ENCODE assay signal across 36 cellular contexts in genomic region chr7:16094651-16095050, GRCh38.
"Had no signal": no experiment of that assay in that cellular context is flagged by ENCODE, and none has a peak within 500 bp of the region (broad histone marks: within the 10 kb centered on the region; RNA-seq: fewer than 3 reads in every experiment).

No MANE protein-coding gene starts in this region.

- FAIRE-seq: bronchial epithelial cell, TTC549 had no signal

- H3K4me1 Mint-ChIP-seq: activated CD4-positive, alpha-beta T cell treated with anti-CD3 and anti-CD28 coated beads, Interleukin-2, amount 10 ng/mL, durations not matched to agents 24 days and 14 days; activated naive CD4-positive, alpha-beta T cell treated with anti-CD3 and anti-CD28 coated beads, Interleukin-2, amount 10 ng/mL, durations not matched to agents 7 days and 5 days; activated naive CD4-positive, alpha-beta T cell treated with anti-CD3 and anti-CD28 coated beads, Interleukin-2, amount 50 U/mL, for 24 hours; activated naive CD8-positive, alpha-beta T cell treated with anti-CD3 and anti-CD28 coated beads, Interleukin-2, amount 10 ng/mL, durations not matched to agents 7 days and 5 days; activated naive CD8-positive, alpha-beta T cell treated with anti-CD3 and anti-CD28 coated beads, Interleukin-2, amount 50 U/mL, for 24 hours had no signal

- H3K4me3 ChIP-seq: ascending aorta had no signal

- H3K27ac ChIP-seq: ascending aorta, VCaP had no signal

- H3K36me3 Mint-ChIP-seq: activated CD4-positive, alpha-beta memory T cell treated with anti-CD3 and anti-CD28 coated beads for 36 hours; activated naive CD4-positive, alpha-beta T cell treated with anti-CD3 and anti-CD28 coated beads, Interleukin-2, amount 10 ng/mL, durations not matched to agents 7 days and 5 days; activated naive CD4-positive, alpha-beta T cell treated with anti-CD3 and anti-CD28 coated beads, Interleukin-2, amount 50 U/mL, for 24 hours; activated naive CD8-positive, alpha-beta T cell; activated naive CD8-positive, alpha-beta T cell treated with anti-CD3 and anti-CD28 coated beads, Interleukin-2, amount 10 ng/mL, durations not matched to agents 7 days and 5 days; brain had no signal

- H3K9me3 ChIP-seq: ascending aorta had no signal

- H3K27ac Mint-ChIP-seq: activated B cell treated with CpG ODN at 0.5 μM for 24 hours; activated CD4-positive, alpha-beta memory T cell treated with anti-CD3 and anti-CD28 coated beads for 36 hours; activated CD4-positive, alpha-beta T cell treated with anti-CD3 and anti-CD28 coated beads, Interleukin-2, amount 10 ng/mL, durations not matched to agents 24 days and 14 days; activated CD8-positive, alpha-beta T cell treated with anti-CD3 and anti-CD28 coated beads for 36 hours; activated naive CD4-positive, alpha-beta T cell treated with anti-CD3 and anti-CD28 coated beads, Interleukin-2, amount 10 ng/mL, durations not matched to agents 7 days and 5 days; activated naive CD4-positive, alpha-beta T cell treated with anti-CD3 and anti-CD28 coated beads, Interleukin-2, amount 50 U/mL, for 24 hours; activated naive CD8-positive, alpha-beta T cell; activated naive CD8-positive, alpha-beta T cell treated with anti-CD3 and anti-CD28 coated beads, Interleukin-2, amount 10 ng/mL, durations not matched to agents 7 days and 5 days; activated naive CD8-positive, alpha-beta T cell treated with anti-CD3 and anti-CD28 coated beads, Interleukin-2, amount 50 U/mL, for 24 hours; activated T-cell treated with anti-CD3 and anti-CD28 coated beads, Interleukin-2, amount 50 U/mL, for 72 hours; activated T-helper 1 cell treated with anti-CD3 and anti-CD28 coated beads, Interleukin-12 subunit alpha, Interleukin-12 subunit beta, Interleukin-2, Interleukin-4 antibody, amounts not matched to agents 30 ng/mL and 10 ng/mL and 1 ng/mL, durations not matched to agents 14 hours and 24 hours and 36 hours; activated T-helper 2 cell treated with anti-CD3 and anti-CD28 coated beads, Interferon-gamma antibody, Interleukin-2, Interleukin-4, amounts not matched to agents 10 μg/mL and 5 μg/mL and 100 μg/mL, durations not matched to agents 14 hours and 24 hours and 36 hours; brain; T-helper 1 cell treated with Interleukin-12 subunit alpha and Interleukin-12 subunit beta and Interleukin-4 antibody, amounts not matched to agents 30 μg/mL and 1 μg/mL, for 36 hours; T-helper 2 cell treated with Interferon-gamma antibody and Interleukin-4, amounts not matched to agents 5 μg/mL and 100 μg/mL, for 36 hours had no signal

- H3K9me3 Mint-ChIP-seq: activated B cell treated with CpG ODN at 0.5 μM for 24 hours; activated CD4-positive, alpha-beta memory T cell treated with anti-CD3 and anti-CD28 coated beads for 36 hours; activated CD4-positive, alpha-beta T cell treated with anti-CD3 and anti-CD28 coated beads, Interleukin-2, amount 10 ng/mL, durations not matched to agents 24 days and 14 days; activated CD8-positive, alpha-beta T cell treated with anti-CD3 and anti-CD28 coated beads for 36 hours; activated naive CD4-positive, alpha-beta T cell treated with anti-CD3 and anti-CD28 coated beads, Interleukin-2, amount 10 ng/mL, durations not matched to agents 7 days and 5 days; activated naive CD4-positive, alpha-beta T cell treated with anti-CD3 and anti-CD28 coated beads, Interleukin-2, amount 50 U/mL, for 24 hours; activated naive CD8-positive, alpha-beta T cell treated with anti-CD3 and anti-CD28 coated beads, Interleukin-2, amount 10 ng/mL, durations not matched to agents 7 days and 5 days; activated naive CD8-positive, alpha-beta T cell treated with anti-CD3 and anti-CD28 coated beads, Interleukin-2, amount 50 U/mL, for 24 hours; activated T-cell treated with anti-CD3 and anti-CD28 coated beads, Interleukin-2, amount 50 U/mL, for 4 hours; activated T-cell treated with anti-CD3 and anti-CD28 coated beads, Interleukin-2, amount 50 U/mL, for 72 hours; activated T-helper 1 cell treated with anti-CD3 and anti-CD28 coated beads, Interleukin-12 subunit alpha, Interleukin-12 subunit beta, Interleukin-2, Interleukin-4 antibody, amounts not matched to agents 30 ng/mL and 10 ng/mL and 1 ng/mL, durations not matched to agents 14 hours and 24 hours and 36 hours; activated T-helper 2 cell treated with anti-CD3 and anti-CD28 coated beads, Interferon-gamma antibody, Interleukin-2, Interleukin-4, amounts not matched to agents 10 μg/mL and 5 μg/mL and 100 μg/mL, durations not matched to agents 14 hours and 24 hours and 36 hours; brain; T-helper 1 cell treated with Interleukin-12 subunit alpha and Interleukin-12 subunit beta and Interleukin-4 antibody, amounts not matched to agents 30 μg/mL and 1 μg/mL, for 36 hours; T-helper 2 cell treated with Interferon-gamma antibody and Interleukin-4, amounts not matched to agents 5 μg/mL and 100 μg/mL, for 36 hours had no signal

- H3K27me3 ChIP-seq: ascending aorta had no signal

- H3K4me3 Mint-ChIP-seq: activated B cell treated with CpG ODN at 0.5 μM for 24 hours; activated CD4-positive, alpha-beta memory T cell treated with anti-CD3 and anti-CD28 coated beads for 36 hours; activated CD4-positive, alpha-beta T cell treated with anti-CD3 and anti-CD28 coated beads, Interleukin-2, amount 10 ng/mL, durations not matched to agents 24 days and 14 days; activated CD8-positive, alpha-beta T cell treated with anti-CD3 and anti-CD28 coated beads for 36 hours; activated naive CD4-positive, alpha-beta T cell treated with anti-CD3 and anti-CD28 coated beads, Interleukin-2, amount 10 ng/mL, durations not matched to agents 7 days and 5 days; activated naive CD4-positive, alpha-beta T cell treated with anti-CD3 and anti-CD28 coated beads, Interleukin-2, amount 50 U/mL, for 24 hours; activated naive CD8-positive, alpha-beta T cell; activated naive CD8-positive, alpha-beta T cell treated with anti-CD3 and anti-CD28 coated beads, Interleukin-2, amount 10 ng/mL, durations not matched to agents 7 days and 5 days; activated naive CD8-positive, alpha-beta T cell treated with anti-CD3 and anti-CD28 coated beads, Interleukin-2, amount 50 U/mL, for 24 hours; activated T-cell treated with anti-CD3 and anti-CD28 coated beads, Interleukin-2, amount 50 U/mL, for 4 hours; activated T-cell treated with anti-CD3 and anti-CD28 coated beads, Interleukin-2, amount 50 U/mL, for 72 hours; activated T-helper 1 cell treated with anti-CD3 and anti-CD28 coated beads, Interleukin-12 subunit alpha, Interleukin-12 subunit beta, Interleukin-2, Interleukin-4 antibody, amounts not matched to agents 30 ng/mL and 10 ng/mL and 1 ng/mL, durations not matched to agents 14 hours and 24 hours and 36 hours; brain; T-helper 1 cell treated with Interleukin-12 subunit alpha and Interleukin-12 subunit beta and Interleukin-4 antibody, amounts not matched to agents 30 μg/mL and 1 μg/mL, for 36 hours; T-helper 2 cell treated with Interferon-gamma antibody and Interleukin-4, amounts not matched to agents 5 μg/mL and 100 μg/mL, for 36 hours had no signal

- H3K27me3 Mint-ChIP-seq: activated B cell treated with CpG ODN at 0.5 μM for 24 hours; activated CD4-positive, alpha-beta memory T cell treated with anti-CD3 and anti-CD28 coated beads for 36 hours; activated CD4-positive, alpha-beta T cell treated with anti-CD3 and anti-CD28 coated beads, Interleukin-2, amount 10 ng/mL, durations not matched to agents 24 days and 14 days; activated CD8-positive, alpha-beta T cell treated with anti-CD3 and anti-CD28 coated beads for 36 hours; activated naive CD4-positive, alpha-beta T cell treated with anti-CD3 and anti-CD28 coated beads, Interleukin-2, amount 10 ng/mL, durations not matched to agents 7 days and 5 days; activated naive CD4-positive, alpha-beta T cell treated with anti-CD3 and anti-CD28 coated beads, Interleukin-2, amount 50 U/mL, for 24 hours; activated naive CD8-positive, alpha-beta T cell treated with anti-CD3 and anti-CD28 coated beads, Interleukin-2, amount 10 ng/mL, durations not matched to agents 7 days and 5 days; activated naive CD8-positive, alpha-beta T cell treated with anti-CD3 and anti-CD28 coated beads, Interleukin-2, amount 50 U/mL, for 24 hours; brain had no signal

- H3K36me3 ChIP-seq: ascending aorta had no signal

- DNase-seq: activated B cell treated with CpG ODN at 0.5 μM for 24 hours; activated CD4-positive, alpha-beta memory T cell treated with anti-CD3 and anti-CD28 coated beads for 36 hours; activated CD4-positive, alpha-beta T cell treated with anti-CD3 and anti-CD28 coated beads for 4 hours; activated CD4-positive, alpha-beta T cell treated with anti-CD3 and anti-CD28 coated beads, Interleukin-2, amount 10 ng/mL, durations not matched to agents 24 days and 14 days; activated CD4-positive, alpha-beta T cell treated with anti-CD3 and anti-CD28 coated beads, Interleukin-2, amount 50 U/mL, for 1 hour; activated CD4-positive, alpha-beta T cell treated with anti-CD3 and anti-CD28 coated beads, Interleukin-2, amount 50 U/mL, for 4 hours; activated CD4-positive, CD25-positive, alpha-beta regulatory T cell treated with anti-CD3 and anti-CD28 coated beads, Interleukin-2, amount 50 U/mL, for 72 hours; activated CD8-positive, alpha-beta memory T cell treated with anti-CD3 and anti-CD28 coated beads, Interleukin-2, amount 50 U/mL, for 4 hours; activated CD8-positive, alpha-beta T cell treated with anti-CD3 and anti-CD28 coated beads for 36 hours; activated effector memory CD4-positive, alpha-beta T cell treated with Interleukin-2 at 50 U/mL for 16 hours; activated gamma-delta T cell; activated naive CD4-positive, alpha-beta T cell treated with anti-CD3 and anti-CD28 coated beads, Interleukin-2, amount 10 ng/mL, durations not matched to agents 7 days and 5 days; activated naive CD4-positive, alpha-beta T cell treated with Interleukin-2 at 50 U/mL for 16 hours; activated naive CD8-positive, alpha-beta T cell treated with anti-CD3 and anti-CD28 coated beads, Interleukin-2, amount 10 ng/mL, durations not matched to agents 7 days and 5 days; activated naive CD8-positive, alpha-beta T cell treated with anti-CD3 and anti-CD28 coated beads, Interleukin-2, amount 50 U/mL, for 24 hours; activated T-cell treated with anti-CD3 and anti-CD28 coated beads for 4 hours; activated T-cell treated with anti-CD3 and anti-CD28 coated beads, Interleukin-2, amount 50 U/mL, for 1 hour; activated T-cell treated with anti-CD3 and anti-CD28 coated beads, Interleukin-2, amount 50 U/mL, for 4 hours; activated T-cell treated with anti-CD3 and anti-CD28 coated beads, Interleukin-2, amount 50 U/mL, for 72 hours; amygdala; anterior cingulate cortex; central memory CD4-positive, alpha-beta T cell; T-helper 1 cell; T-helper 2 cell; T-helper 9 cell had no signal

- ATAC-seq: activated CD8-positive, alpha-beta T cell treated with anti-CD3 and anti-CD28 coated beads for 36 hours; activated naive CD8-positive, alpha-beta T cell treated with anti-CD3 and anti-CD28 coated beads, Interleukin-2, amount 50 U/mL, for 24 hours; activated T-cell treated with anti-CD3 and anti-CD28 coated beads, Interleukin-2, amount 50 U/mL, for 4 hours; activated T-cell treated with anti-CD3 and anti-CD28 coated beads, Interleukin-2, amount 50 U/mL, for 72 hours had no signal
